7 cellular contexts compared by ENCODE assay signal in the genomic region with DNA sequence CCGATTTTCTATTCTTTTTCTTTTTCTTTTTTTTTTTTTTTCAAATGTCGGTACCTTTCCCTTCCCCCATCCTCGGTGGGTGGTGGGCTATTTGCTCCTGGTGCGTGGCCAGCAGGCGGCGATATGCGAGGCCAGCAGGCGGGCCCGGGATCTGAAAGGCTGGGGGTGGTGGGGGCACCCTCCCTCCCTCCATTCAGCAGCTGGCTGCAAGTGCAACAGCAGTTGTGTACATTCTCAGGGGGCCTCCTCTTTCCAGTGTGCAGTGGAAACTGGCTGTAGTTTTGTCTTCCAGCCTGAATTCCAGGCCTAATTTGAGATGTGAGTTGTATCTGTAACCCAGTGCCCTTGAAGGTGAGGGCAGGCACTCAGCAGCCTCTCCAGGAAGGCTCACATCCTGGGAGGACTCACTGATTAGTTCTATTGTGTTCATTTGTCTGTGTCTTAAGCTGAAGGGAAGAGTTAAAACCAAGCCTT. TPM values are rescaled to one million over a fixed set of nuclear protein-coding genes. Genes with fewer than 3 reads are reported as not detected.
DNase-seq lines count a peak whose midpoint lies in the region; ATAC-seq and TF ChIP-seq lines count a peak whose summit lies in the region.

No MANE protein-coding gene starts in this region.

- H3K36me3 Mint-ChIP-seq in progenitor cell of endocrine pancreas (ENCODE audit: insufficient read depth): peaks cover 11% of the 10 kb centered on the region

- ATAC-seq in GM21447 (IDR thresholded peaks at IDR 0.05; ENCODE audit: unreplicated experiment) (no peak), HG03095 (IDR thresholded peaks at IDR 0.05; ENCODE audit: unreplicated experiment) (no peak)

- peaks cover 23% of the 10 kb centered on the region for H3K4me1 Mint-ChIP-seq in progenitor cell of endocrine pancreas (ENCODE audit: low read depth)

- H3K4me3 ChIP-seq in GM12865 (ENCODE audit: low read depth, low read length) (no peak overlapping the region), epithelial cell of proximal tubule (ENCODE audit: low read depth, low read length) (no peak overlapping the region)

- DNase-seq in GM12865 (ENCODE audit: low read depth) (no peak), NCI-H146 treated with DMSO at 0.1 percent for 48 hours (lab: John Stamatoyannopoulos, UW; ENCODE audit: unreplicated experiment) (peak; percentile 21), epithelial cell of proximal tubule (ENCODE audit: low read depth) (no peak), progenitor cell of endocrine pancreas (ENCODE audit: low spot score, unreplicated experiment) (peak; percentile 78), middle frontal gyrus (ENCODE audit: extremely low spot score, low spot score) (no peak)

- peak overlapping the region; percentile 85 for H3K4me3 Mint-ChIP-seq in progenitor cell of endocrine pancreas (ENCODE audit: low read depth)

- peak overlapping the region; percentile 92 for H3K27ac Mint-ChIP-seq in progenitor cell of endocrine pancreas

- peaks cover 9% of the 10 kb centered on the region for H3K27me3 Mint-ChIP-seq in progenitor cell of endocrine pancreas

- TF ChIP-seq CTCF in GM12865 (IDR thresholded peaks at IDR 0.05; ENCODE audit: insufficient read depth, low read depth, low read length, missing control alignments) (peak; percentile 10), epithelial cell of proximal tubule (conservative IDR thresholded peaks at IDR 0.05; ENCODE audit: low read depth, low read length) (peak; percentile 36), progenitor cell of endocrine pancreas (IDR thresholded peaks at IDR 0.05; ENCODE audit: unreplicated experiment) (peak; percentile 93)

- no peaks in the 10 kb centered on the region for H3K9me3 Mint-ChIP-seq in progenitor cell of endocrine pancreas (ENCODE audit: low read depth)

RNA-seq across cellular contexts. Expression of a gene that starts 3.1 kb away (rescaled TPM):
- total RNA-seq in epithelial cell of proximal tubule: 0.51 and 3.0 TPM in 2 replicates
- 15.5 and 17.6 TPM in 2 replicates for total RNA-seq in progenitor cell of endocrine pancreas

Comparison
In these comparisons a context has a peak if more than half of its experiments do, and no peak if none do; other contexts are left out.
1. DNase-seq: peak in NCI-H146 treated with DMSO at 0.1 percent for 48 hours (single experiment) and progenitor cell of endocrine pancreas (single experiment); none in GM12865 (single experiment), epithelial cell of proximal tubule (single experiment) and middle frontal gyrus (single experiment).
2. CTCF ChIP-seq: peak in every context shown above with its lines; median percentile 93 in progenitor cell of endocrine pancreas; 36 in epithelial cell of proximal tubule; 10 in GM12865.